5 cellular contexts compared by ENCODE assay signal in genomic region chr16:55058576-55058975, GRCh38.
"Had no signal": no experiment of that assay in that cellular context is flagged by ENCODE, and none has a peak within 500 bp of the region (broad histone marks: within the 10 kb centered on the region; RNA-seq: fewer than 3 reads in every experiment).

No MANE protein-coding gene starts in this region.

- H3K27ac ChIP-seq: HL-60 had no signal

- H3K4me3 ChIP-seq: GM23338 had no signal

- DNase-seq: H9, HCEC 1CT had no signal

- ATAC-seq: GM23338, HepG2 had no signal
